In genomic region chr21:46229923-46230260, GRCh38 we compare ENCODE assay signal across 9 cellular contexts. TPM values are rescaled to one million over a fixed set of nuclear protein-coding genes. Genes with fewer than 3 reads are reported as not detected.
DNase-seq lines count a peak whose midpoint lies in the region; ATAC-seq and TF ChIP-seq lines count a peak whose summit lies in the region.
"Had no signal": no experiment of that assay in that cellular context is flagged by ENCODE, and none has a peak within 500 bp of the region (broad histone marks: within the 10 kb centered on the region; RNA-seq: fewer than 3 reads in every experiment).

No MANE protein-coding gene starts in this region.

- peak overlapping the region in 4 of 10 donors; percentile 67 to 91 (median 80) for H3K27ac ChIP-seq in heart right ventricle
- H3K27ac ChIP-seq in right cardiac atrium (ENCODE audit: low read length), result no peak overlapping the region
- H3K27ac ChIP-seq in ascending aorta, result peak overlapping the region; percentile 75 to 81
- no peak overlapping the region for H3K27ac ChIP-seq in lower lobe of right lung

- peaks cover 5 to 41% (median 31%) of the 10 kb centered on the region in 9 donors for H3K4me1 ChIP-seq in heart right ventricle
- H3K4me1 ChIP-seq in right cardiac atrium (ENCODE audit: control insufficient read depth, insufficient read depth, low read length), result peaks cover 9% of the 10 kb centered on the region
- peaks cover 15 to 16% of the 10 kb centered on the region in 2 donors for H3K4me1 ChIP-seq in ascending aorta
- peaks cover 33% of the 10 kb centered on the region for H3K4me1 ChIP-seq in lower lobe of right lung

- peak overlapping the region in 8 of 10 donors; percentile 50 to 100 (median 92) for H3K4me3 ChIP-seq in heart right ventricle
- no peak overlapping the region for H3K4me3 ChIP-seq in right cardiac atrium (ENCODE audit: low read length)
- H3K4me3 ChIP-seq in ascending aorta, result peak overlapping the region in 1 of 2 donors; percentile 79
- peak overlapping the region; percentile 88 for H3K4me3 ChIP-seq in lower lobe of right lung

- H3K4me1 Mint-ChIP-seq in type B pancreatic cell (ENCODE audit: unreplicated experiment), result peaks cover 27% of the 10 kb centered on the region

- WGBS in heart right ventricle, 2 donors, result 87 to 95% methylated on average over 6 of the region's 6 CpGs
- 87% methylated on average over 6 of the region's 6 CpGs for WGBS in right cardiac atrium

- no peak for DNase-seq in heart right ventricle
- DNase-seq in right cardiac atrium, result no peak
- no peak for DNase-seq in ascending aorta (ENCODE audit: low spot score in 2 of 2)
- no peak for DNase-seq in lower lobe of right lung
- no peak for DNase-seq in type B pancreatic cell (ENCODE audit: extremely low spot score, unreplicated experiment)
- no peak for DNase-seq in foreskin melanocyte
- DNase-seq in hepatic stellate cell (ENCODE audit: low spot score), result no peak
- DNase-seq: activated CD8-positive, alpha-beta memory T cell treated with anti-CD3 and anti-CD28 coated beads for 24 hours had no signal

- H3K36me3 ChIP-seq in heart right ventricle (peaks cover 0 to 34% (median 4%) of the 10 kb centered on the region in 9 donors), ascending aorta (peaks cover 15 to 18% of the 10 kb centered on the region in 2 donors), lower lobe of right lung (peaks cover 24% of the 10 kb centered on the region)

- H3K4me3 Mint-ChIP-seq in type B pancreatic cell, result peak overlapping the region; percentile 97

- peaks cover 13% of the 10 kb centered on the region for H3K9me3 Mint-ChIP-seq in type B pancreatic cell

- H3K27me3 ChIP-seq in heart right ventricle, result no peaks in the 10 kb centered on the region
- no peaks in the 10 kb centered on the region for H3K27me3 ChIP-seq in right cardiac atrium (ENCODE audit: control insufficient read depth, insufficient read depth)
- H3K27me3 ChIP-seq in ascending aorta, result no peaks in the 10 kb centered on the region
- no peaks in the 10 kb centered on the region for H3K27me3 ChIP-seq in lower lobe of right lung (ENCODE audit: low read depth)

- TF ChIP-seq CTCF in heart right ventricle (IDR thresholded peaks at IDR 0.05) (no peak), ascending aorta (IDR thresholded peaks at IDR 0.05) (no peak), lower lobe of right lung (IDR thresholded peaks at IDR 0.05) (no peak), type B pancreatic cell (conservative IDR thresholded peaks at IDR 0.05) (no peak)

- ATAC-seq in heart right ventricle (no peak), right cardiac atrium (no peak), lower lobe of right lung (no peak), HG03439 (IDR thresholded peaks at IDR 0.05; ENCODE audit: unreplicated experiment) (no peak)

- H3K9me3 ChIP-seq in heart right ventricle (no peaks in the 10 kb centered on the region), right cardiac atrium (ENCODE audit: control insufficient read depth, low read length) (no peaks in the 10 kb centered on the region), ascending aorta (no peaks in the 10 kb centered on the region), lower lobe of right lung (no peaks in the 10 kb centered on the region)

- H3K36me3 Mint-ChIP-seq in type B pancreatic cell, result peaks cover 58% of the 10 kb centered on the region

- H3K27me3 Mint-ChIP-seq in type B pancreatic cell, result no peaks in the 10 kb centered on the region

- intact Hi-C loops in heart right ventricle (cut with DNase I) (loop anchor here in 7 of 10 donors (1.0 to 10.0 kb wide), 9 partner anchors 41 to 258 kb away; partner anchors contain the start of genes MCM3AP (in 1 of the 7) and YBEY (in 1 of the 7)), right cardiac atrium (cut with DNase I) (loop anchor here in 2 of 4 donors (10.0 kb wide), 2 partner anchors 75 to 85 kb away; partner anchors contain the start of gene FTCD (in 1 of the 2)), ascending aorta (cut with DNase I) (loop anchor here (1.0 to 5.0 kb wide), 6 partner anchors 56 to 587 kb away; partner anchors contain the start of genes C21orf58, DIP2A, PCBP3 and YBEY), lower lobe of right lung (cut with DNase I) (no loop called here)

- peak overlapping the region; percentile 40 for H3K27ac Mint-ChIP-seq in type B pancreatic cell

RNA-seq across cellular contexts. Expression of gene LSS, which starts 1.3 kb away (rescaled TPM):
- total RNA-seq in heart right ventricle, result 10 to 100 TPM; 30.5 to 74.7 (median 40.7) TPM
- polyA plus RNA-seq in heart right ventricle, result 10 to 100 TPM; 22.5 to 44.0 TPM
- 10 to 100 TPM; 55.0 to 91.9 (median 79.7) TPM for total RNA-seq in right cardiac atrium
- polyA plus RNA-seq in right cardiac atrium, result 34.1 TPM
- 49.4 TPM for total RNA-seq in ascending aorta
- total RNA-seq in lower lobe of right lung, result 91.0 TPM
- total RNA-seq in type B pancreatic cell (ENCODE audit: low replicate concordance), result 60.7 and 70.2 TPM in 2 replicates

RNA-seq across cellular contexts. Expression of gene SPATC1L, which starts 45.6 kb away (rescaled TPM):
- total RNA-seq in heart right ventricle (1 to 10 TPM; 4.7 to 9.8 (median 8.2) TPM), right cardiac atrium (10 to 100 TPM in 3 of 4 donors, 1 to 10 TPM in 1; 8.8 to 12.0 (median 11.6) TPM), ascending aorta (37.4 TPM), lower lobe of right lung (8.6 TPM), type B pancreatic cell (ENCODE audit: low replicate concordance) (18.5 and 24.7 TPM in 2 replicates)
- polyA plus RNA-seq in heart right ventricle (10 to 100 TPM; 12.7 to 14.6 TPM), right cardiac atrium (10.3 TPM)

RNA-seq across cellular contexts. Expression of gene MCM3AP, which starts 55.5 kb away (rescaled TPM):
- 10 to 100 TPM; 45.6 to 68.4 (median 53.9) TPM for total RNA-seq in heart right ventricle
- polyA plus RNA-seq in heart right ventricle, result 10 to 100 TPM; 31.0 to 37.1 TPM
- 10 to 100 TPM; 59.4 to 62.1 (median 60.6) TPM for total RNA-seq in right cardiac atrium
- polyA plus RNA-seq in right cardiac atrium, result 26.0 TPM
- total RNA-seq in ascending aorta, result 121 TPM
- 96.2 TPM for total RNA-seq in lower lobe of right lung
- total RNA-seq in type B pancreatic cell (ENCODE audit: low replicate concordance), result 89.9 and 120 TPM in 2 replicates

RNA-seq across cellular contexts. Expression of gene YBEY, which starts 56.2 kb away (rescaled TPM):
- total RNA-seq in heart right ventricle, result 10 to 100 TPM; 11.9 to 25.7 (median 16.7) TPM
- polyA plus RNA-seq in heart right ventricle, result 10 to 100 TPM; 15.8 to 18.1 TPM
- 10 to 100 TPM; 13.9 to 18.5 (median 16.4) TPM for total RNA-seq in right cardiac atrium
- polyA plus RNA-seq in right cardiac atrium, result 10.2 TPM
- total RNA-seq in ascending aorta, result 0.53 TPM
- total RNA-seq in lower lobe of right lung, result 20.4 TPM
- 17.9 and 20.0 TPM in 2 replicates for total RNA-seq in type B pancreatic cell (ENCODE audit: low replicate concordance)

Comparison
In these comparisons a context has a peak if more than half of its experiments do, and no peak if none do; other contexts are left out.
1. H3K27ac ChIP-seq: peak in ascending aorta (2 of 2); none in right cardiac atrium (single experiment) and lower lobe of right lung (single experiment).